ENCODE assay signal across 22 cellular contexts in genomic region chr2:210991107-210991506, GRCh38.
"Had no signal": no experiment of that assay in that cellular context is flagged by ENCODE, and none has a peak within 500 bp of the region (broad histone marks: within the 10 kb centered on the region; RNA-seq: fewer than 3 reads in every experiment).

No MANE protein-coding gene starts in this region.

- H3K4me2 ChIP-seq: KMS-11 had no signal

- H3K4me3 ChIP-seq: K562 had no signal

- ATAC-seq: K562, Panc1, PC-3 had no signal

- H3K4me3 Mint-ChIP-seq: IgD-negative memory B cell had no signal

- DNase-seq: Kasumi-1; MM.1S; NCI-H1092 treated with DMSO at 0.1 percent for 48 hours; NCI-H1436; NCI-H187; NCI-H2029; NCI-H2081 treated with DMSO at 0.1 percent for 48 hours; NCI-H2171; NCI-H226; NCI-H446; NCI-H510A; NCI-H524 treated with DMSO at 0.1 percent for 48 hours; NCI-H69; NCI-H774; NK-92 treated with Interleukin-12 subunit alpha and Interleukin-12 subunit beta, amount 100 ng/mL, for 24 hours; PC-3; SHP77 had no signal

- H3K9ac ChIP-seq: KMS-11 had no signal

- H3K27ac ChIP-seq: KMS-11, RWPE1 had no signal

- H3K27me3 Mint-ChIP-seq: IgD-negative memory B cell had no signal

- FAIRE-seq: K562 had no signal

- H3K36me3 Mint-ChIP-seq: IgD-negative memory B cell had no signal

- H3K27ac Mint-ChIP-seq: IgD-negative memory B cell had no signal

- H3K4me1 Mint-ChIP-seq: IgD-negative memory B cell had no signal
